In the genomic region with DNA sequence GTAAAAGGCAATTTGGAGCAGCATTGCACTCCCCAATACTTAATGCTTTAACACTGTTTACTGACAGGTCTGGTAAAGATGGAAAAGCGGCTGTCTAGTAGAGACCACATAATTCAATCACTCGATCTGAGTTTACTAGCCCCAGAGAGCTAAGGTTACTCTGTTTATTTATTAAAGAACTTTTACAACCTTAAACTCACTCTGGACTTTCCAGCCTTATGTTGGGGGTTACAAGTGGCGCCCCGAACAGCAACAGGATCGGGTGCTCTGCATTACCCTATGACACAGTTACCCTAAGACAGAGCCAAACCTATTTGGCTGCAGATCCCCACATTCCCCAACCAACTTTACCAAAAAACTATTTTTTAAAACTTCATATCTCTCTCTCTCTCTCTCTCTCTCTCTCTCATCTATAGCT, we compare ENCODE assay signal across 1 cellular context.
TF ChIP-seq lines count a peak whose summit lies in the region.

No MANE protein-coding gene starts in this region.

TF ChIP-seq in HEK293, 187 proteins besides CTCF, POLR2A, EP300 and RAD21 (continued from another document):
- TF ChIP-seq ZNF513 (tag by site-specific recombination; IDR thresholded peaks at IDR 0.05): no peak; the same call in 1 of the 2 replicates
- no peak for TF ChIP-seq KLF8 (tag by site-specific recombination; IDR thresholded peaks at IDR 0.05)
- peak; percentile 90 for TF ChIP-seq SCRT1 (tag by site-specific recombination; IDR thresholded peaks at IDR 0.05; ENCODE audit: borderline replicate concordance)
- TF ChIP-seq, protein P1, sequence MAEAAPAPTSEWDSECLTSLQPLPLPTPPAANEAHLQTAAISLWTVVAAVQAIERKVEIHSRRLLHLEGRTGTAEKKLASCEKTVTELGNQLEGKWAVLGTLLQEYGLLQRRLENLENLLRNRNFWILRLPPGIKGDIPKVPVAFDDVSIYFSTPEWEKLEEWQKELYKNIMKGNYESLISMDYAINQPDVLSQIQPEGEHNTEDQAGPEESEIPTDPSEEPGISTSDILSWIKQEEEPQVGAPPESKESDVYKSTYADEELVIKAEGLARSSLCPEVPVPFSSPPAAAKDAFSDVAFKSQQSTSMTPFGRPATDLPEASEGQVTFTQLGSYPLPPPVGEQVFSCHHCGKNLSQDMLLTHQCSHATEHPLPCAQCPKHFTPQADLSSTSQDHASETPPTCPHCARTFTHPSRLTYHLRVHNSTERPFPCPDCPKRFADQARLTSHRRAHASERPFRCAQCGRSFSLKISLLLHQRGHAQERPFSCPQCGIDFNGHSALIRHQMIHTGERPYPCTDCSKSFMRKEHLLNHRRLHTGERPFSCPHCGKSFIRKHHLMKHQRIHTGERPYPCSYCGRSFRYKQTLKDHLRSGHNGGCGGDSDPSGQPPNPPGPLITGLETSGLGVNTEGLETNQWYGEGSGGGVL (tag by site-specific recombination; IDR thresholded peaks at IDR 0.05): no peak
- no peak for TF ChIP-seq ZSCAN23 (tag by site-specific recombination; IDR thresholded peaks at IDR 0.05)
- TF ChIP-seq ZNF211 (tag by site-specific recombination; IDR thresholded peaks at IDR 0.05; ENCODE audit: low read depth): no peak
- TF ChIP-seq PBX3 (CRISPR knock-in tag; IDR thresholded peaks at IDR 0.05): no peak
- TF ChIP-seq ZNF341 (tag by site-specific recombination; IDR thresholded peaks at IDR 0.05; ENCODE audit: low read depth): peak; percentile 64
- TF ChIP-seq ZNF23 (tag by site-specific recombination; IDR thresholded peaks at IDR 0.05; ENCODE audit: borderline replicate concordance): no peak
- TF ChIP-seq SCRT2 (tag by site-specific recombination; IDR thresholded peaks at IDR 0.05): peak; percentile 68
- TF ChIP-seq, protein P2, sequence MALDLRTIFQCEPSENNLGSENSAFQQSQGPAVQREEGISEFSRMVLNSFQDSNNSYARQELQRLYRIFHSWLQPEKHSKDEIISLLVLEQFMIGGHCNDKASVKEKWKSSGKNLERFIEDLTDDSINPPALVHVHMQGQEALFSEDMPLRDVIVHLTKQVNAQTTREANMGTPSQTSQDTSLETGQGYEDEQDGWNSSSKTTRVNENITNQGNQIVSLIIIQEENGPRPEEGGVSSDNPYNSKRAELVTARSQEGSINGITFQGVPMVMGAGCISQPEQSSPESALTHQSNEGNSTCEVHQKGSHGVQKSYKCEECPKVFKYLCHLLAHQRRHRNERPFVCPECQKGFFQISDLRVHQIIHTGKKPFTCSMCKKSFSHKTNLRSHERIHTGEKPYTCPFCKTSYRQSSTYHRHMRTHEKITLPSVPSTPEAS (tag by site-specific recombination; IDR thresholded peaks at IDR 0.05): no peak
- no peak for TF ChIP-seq ZNF510 (tag by site-specific recombination; IDR thresholded peaks at IDR 0.05; ENCODE audit: insufficient replicate concordance)
- no peak for TF ChIP-seq ZNF530 (tag by site-specific recombination; IDR thresholded peaks at IDR 0.05; ENCODE audit: low read depth)
- TF ChIP-seq ZNF624 (tag by site-specific recombination; IDR thresholded peaks at IDR 0.05): no peak
- TF ChIP-seq ZNF76 (tag by site-specific recombination; IDR thresholded peaks at IDR 0.05; ENCODE audit: borderline replicate concordance, low read depth): no peak
- no peak for TF ChIP-seq ZNF112 (tag by site-specific recombination; IDR thresholded peaks at IDR 0.05)
- TF ChIP-seq OVOL3 (tag by site-specific recombination; IDR thresholded peaks at IDR 0.05): no peak
